17 cellular contexts compared by ENCODE assay signal in the genomic region with DNA sequence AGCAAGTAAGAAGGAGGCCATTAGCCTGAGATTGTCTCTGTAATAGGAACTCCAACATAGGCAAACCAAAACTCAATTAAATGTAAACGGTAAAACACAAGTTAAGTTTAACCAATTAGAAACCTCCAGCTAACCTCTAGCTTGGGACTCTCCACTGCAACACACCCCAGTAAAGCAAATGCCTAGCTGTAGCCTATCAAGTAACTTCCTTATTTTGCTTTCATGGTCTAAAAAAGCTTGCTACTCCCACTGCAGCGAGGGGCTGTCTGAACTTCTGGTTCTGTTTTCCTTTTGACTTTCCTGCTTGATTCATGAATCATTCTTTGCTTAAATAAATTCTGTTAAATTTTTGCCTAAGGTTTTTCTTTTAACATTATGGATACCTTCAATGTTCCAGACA. TPM values are rescaled to one million over a fixed set of nuclear protein-coding genes. Genes with fewer than 3 reads are reported as not detected.
DNase-seq lines count a peak whose midpoint lies in the region; ATAC-seq, FAIRE-seq and TF ChIP-seq lines count a peak whose summit lies in the region.
"Had no signal": no experiment of that assay in that cellular context is flagged by ENCODE, and none has a peak within 500 bp of the region (broad histone marks: within the 10 kb centered on the region; RNA-seq: fewer than 3 reads in every experiment).

No MANE protein-coding gene starts in this region.

- no peak for TF ChIP-seq RAD21 in HepG2 (CRISPR knock-in tag; IDR thresholded peaks at IDR 0.05)

- no peaks in the 10 kb centered on the region for H3K79me2 ChIP-seq in HepG2 (ENCODE audit: insufficient read depth, low read length)

- no peak for FAIRE-seq in HepG2 (lab: Jason Lieb, UNC)
- FAIRE-seq: A549, K562 had no signal

- TF ChIP-seq EP300 in HepG2 (IDR thresholded peaks at IDR 0.05; ENCODE audit: low read depth in 2 of 2, low read length in 2 of 2) (no peak), HepG2 (CRISPR knock-in tag; IDR thresholded peaks at IDR 0.05; ENCODE audit: borderline replicate concordance) (no peak)

- no peak overlapping the region for H3K4me2 ChIP-seq in HepG2 (ENCODE audit: low read depth, low read length)
- H3K4me2 ChIP-seq: A549 had no signal

- 68% methylated on average over 2 of the region's 2 CpGs for WGBS in right lobe of liver (ENCODE audit: insufficient coverage, low coverage, low lambda C conversion rate, missing lambda C conversion rate)
- 0% methylated on average over 2 of the region's 2 CpGs for WGBS in HepG2 (ENCODE audit: low lambda C conversion rate)

- H3K36me3 ChIP-seq in right lobe of liver: no peaks in the 10 kb centered on the region
- H3K36me3 ChIP-seq in HepG2 (replicated peaks in 1 of 2; ENCODE audit: control insufficient read depth in 1 of 2, insufficient read depth in 2 of 2, low read length in 2 of 2): no peaks in the 10 kb centered on the region
- H3K36me3 ChIP-seq in upper lobe of right lung: no peaks in the 10 kb centered on the region
- H3K36me3 ChIP-seq: cardiac muscle cell, prostate gland had no signal

- POLR2A ChIA-PET in HepG2 (lab: Yijun Ruan, JAX): no interaction called here

- DNase-seq in right lobe of liver (no peak), HepG2 (ENCODE audit: low spot score) (no peak), Kasumi-1 (lab: John Stamatoyannopoulos, UW) (peak; percentile 84 to 86), upper lobe of right lung (no peak), type B pancreatic cell (ENCODE audit: extremely low spot score, unreplicated experiment) (no peak), LoVo (ENCODE audit: low spot score) (no peak)
- no peak for DNase-seq in activated CD8-positive, alpha-beta memory T cell treated with anti-CD3 and anti-CD28 coated beads for 24 hours
- DNase-seq: DMS153, mucosa of descending colon, NCI-H2171 treated with DMSO at 0.1 percent for 48 hours, Right ventricle myocardium superior had no signal

- intact Hi-C loops in right lobe of liver (cut with DNase I): loop anchor here in 1 of 2 donors (10.0 kb wide), 1 partner anchor 46 kb away; no protein-coding TSS in a partner anchor
- intact Hi-C loops in HepG2 (cut with micrococcal nuclease; ENCODE audit: unreplicated experiment): no loop called here
- intact Hi-C loops in upper lobe of right lung (cut with DNase I): no loop called here

- TF ChIP-seq CTCF in right lobe of liver (IDR thresholded peaks at IDR 0.05) (no peak), HepG2 (CRISPR knock-in tag; IDR thresholded peaks at IDR 0.05) (no peak), upper lobe of right lung (IDR thresholded peaks at IDR 0.05) (no peak), type B pancreatic cell (conservative IDR thresholded peaks at IDR 0.05) (no peak)

- no TSS peak for BruUV-seq in HepG2 (replicated peaks; lab: Mats Ljungman, UMichigan)

- no peak overlapping the region for H3K9ac ChIP-seq in HepG2 (ENCODE audit: insufficient read depth, low read depth, low read length)

- no peak overlapping the region for H3K27ac ChIP-seq in right lobe of liver
- no peak overlapping the region for H3K27ac ChIP-seq in HepG2 (ENCODE audit: extremely low read length, insufficient read depth, low read length)
- no peak overlapping the region for H3K27ac ChIP-seq in upper lobe of right lung
- H3K27ac ChIP-seq: A549, cardiac muscle cell, prostate gland had no signal

- no peaks in the 10 kb centered on the region for H3K27me3 ChIP-seq in right lobe of liver
- H3K27me3 ChIP-seq in HepG2 (ENCODE audit: control insufficient read depth in 1 of 2, insufficient read depth in 2 of 2, low read length in 2 of 2): no peaks in the 10 kb centered on the region
- no peaks in the 10 kb centered on the region for H3K27me3 ChIP-seq in upper lobe of right lung
- H3K27me3 ChIP-seq: cardiac muscle cell had no signal

- no peaks in the 10 kb centered on the region for H3K36me3 Mint-ChIP-seq in type B pancreatic cell

- H4K20me1 ChIP-seq in HepG2 (ENCODE audit: insufficient read depth, low read length): no peaks in the 10 kb centered on the region

- in situ Hi-C loops in HepG2 (cut with HindIII; ENCODE audit: extremely low pct_ligation_motif_present, low pct_unique_long_range_greater_than_20kb): loop anchor here (10.0 kb wide), 1 partner anchor 306 kb away; no protein-coding TSS in a partner anchor

- H3K4me1 ChIP-seq in right lobe of liver: no peaks in the 10 kb centered on the region
- no peaks in the 10 kb centered on the region for H3K4me1 ChIP-seq in HepG2 (ENCODE audit: insufficient read depth, low read length)
- no peaks in the 10 kb centered on the region for H3K4me1 ChIP-seq in upper lobe of right lung
- H3K4me1 ChIP-seq: A549, prostate gland had no signal

- no peak overlapping the region for H2AFZ ChIP-seq in HepG2 (ENCODE audit: low read length)

- TF ChIP-seq POLR2A in right lobe of liver (IDR thresholded peaks at IDR 0.05): no peak
- TF ChIP-seq POLR2A in HepG2 (IDR thresholded peaks at IDR 0.05; ENCODE audit: insufficient read depth in 1 of 2, low read depth in 2 of 2, low read length in 2 of 2): no peak

- ATAC-seq in right lobe of liver: peak in 3 of 4 donors; percentile 24 to 60 (median 31)
- ATAC-seq in HepG2: no peak
- peak; percentile 87 for ATAC-seq in HG02852 (IDR thresholded peaks at IDR 0.05; ENCODE audit: unreplicated experiment)
- peak; percentile 72 for ATAC-seq in upper lobe of right lung
- ATAC-seq: A549; activated T-helper 17 cell treated with anti-CD3 and anti-CD28 coated beads, Interleukin-2, amount 50 U/mL, for 72 hours; K562; mucosa of descending colon had no signal

- H3K4me3 Mint-ChIP-seq in type B pancreatic cell: no peak overlapping the region
- H3K4me3 Mint-ChIP-seq: activated T-helper 17 cell treated with anti-CD3 and anti-CD28 coated beads, Interleukin-2, amount 50 U/mL, for 72 hours had no signal

- no peak overlapping the region for H3K27ac Mint-ChIP-seq in type B pancreatic cell
- H3K27ac Mint-ChIP-seq: activated T-helper 17 cell treated with anti-CD3 and anti-CD28 coated beads, Interleukin-2, amount 50 U/mL, for 72 hours had no signal

- CTCF ChIA-PET in HepG2 (lab: Yijun Ruan, JAX; ENCODE audit: low intra/inter-chr PET ratio, low total read pairs): no interaction called here

- H3K9me3 Mint-ChIP-seq in type B pancreatic cell: no peaks in the 10 kb centered on the region
- H3K9me3 Mint-ChIP-seq: activated T-helper 17 cell treated with anti-CD3 and anti-CD28 coated beads, Interleukin-2, amount 50 U/mL, for 72 hours had no signal

- H3K4me1 Mint-ChIP-seq in type B pancreatic cell (ENCODE audit: unreplicated experiment): no peaks in the 10 kb centered on the region
- H3K4me1 Mint-ChIP-seq: activated T-helper 17 cell treated with anti-CD3 and anti-CD28 coated beads, Interleukin-2, amount 50 U/mL, for 72 hours had no signal

- no peaks in the 10 kb centered on the region for H3K27me3 Mint-ChIP-seq in type B pancreatic cell

- no peak overlapping the region for H3K4me3 ChIP-seq in right lobe of liver
- no peak overlapping the region for H3K4me3 ChIP-seq in HepG2 (replicated peaks in 1 of 3; ENCODE audit: insufficient read depth in 1 of 3, low read depth in 2 of 3, low read length in 3 of 3)
- H3K4me3 ChIP-seq in upper lobe of right lung: no peak overlapping the region
- H3K4me3 ChIP-seq: A549, cardiac muscle cell, K562, mucosa of descending colon, prostate gland had no signal

- H3K9me3 ChIP-seq in right lobe of liver (no peaks in the 10 kb centered on the region), HepG2 (ENCODE audit: low read length) (no peaks in the 10 kb centered on the region), upper lobe of right lung (no peaks in the 10 kb centered on the region)
- H3K9me3 ChIP-seq: A549, mucosa of descending colon, prostate gland had no signal

RNA-seq across cellular contexts. Expression of a gene that starts 24.4 kb away (rescaled TPM):
- total RNA-seq in right lobe of liver (under 1 TPM in 1 of 6 experiments, not detected in 5; 0.84 TPM), HepG2 (2016; rRNA removed; fragmentation: Illumina TruSeq; extraction: Trizol) (not detected in 2 replicates), upper lobe of right lung (not detected), type B pancreatic cell (ENCODE audit: low replicate concordance) (not detected in 2 replicates)
- total RNA-seq in HepG2 (2016; cell fraction: cytosol; rRNA removed; fragmentation: Illumina TruSeq; extraction: Trizol; ENCODE audit: low read depth): not detected in 2 replicates
- total RNA-seq in HepG2 (2016; cell fraction: insoluble cytoplasmic fraction; rRNA removed; fragmentation: Illumina TruSeq; extraction: Trizol): not detected in 2 replicates
- total RNA-seq in HepG2 (2016; cell fraction: membrane; rRNA removed; fragmentation: Illumina TruSeq; extraction: Trizol): not detected in 2 replicates
- not detected in 2 replicates for total RNA-seq in HepG2 (2016; cell fraction: nucleus; rRNA removed; fragmentation: Illumina TruSeq; extraction: Trizol)
- not detected in 2 replicates for polyA plus RNA-seq in HepG2 (2011; rRNA removed)
- not detected in 2 replicates for polyA plus RNA-seq in HepG2 (2011; cell fraction: cytosol; rRNA removed)
- not detected in 2 replicates for polyA plus RNA-seq in HepG2 (2011; cell fraction: nucleus; rRNA removed)
- polyA plus RNA-seq in HepG2 (2012): not detected in 2 replicates
- polyA plus RNA-seq in HepG2 (2016; cell fraction: cytosol; fragmentation: Illumina TruSeq; extraction: Trizol; ENCODE audit: low read depth): not detected in 2 replicates
- polyA plus RNA-seq in HepG2 (2016; cell fraction: insoluble cytoplasmic fraction; fragmentation: Illumina TruSeq; extraction: Trizol; ENCODE audit: low read depth): not detected in 2 replicates
- polyA plus RNA-seq in HepG2 (2016; cell fraction: membrane; fragmentation: Illumina TruSeq; extraction: Trizol; ENCODE audit: low read depth): not detected in 2 replicates
- polyA plus RNA-seq in HepG2 (2016; cell fraction: nucleus; fragmentation: Illumina TruSeq; extraction: Trizol; ENCODE audit: insufficient read depth, low read depth): not detected in 2 replicates
- polyA minus RNA-seq in HepG2 (2011; rRNA and poly(A)+ RNA removed; ENCODE audit: low replicate concordance): not detected in 2 replicates
- polyA minus RNA-seq in HepG2 (2011; cell fraction: cytosol; rRNA and poly(A)+ RNA removed): not detected in 2 replicates
- not detected in 2 replicates for polyA minus RNA-seq in HepG2 (2011; cell fraction: nucleus; rRNA and poly(A)+ RNA removed)
- total RNA-seq: activated T-helper 17 cell treated with anti-CD3 and anti-CD28 coated beads, Interleukin-2, amount 50 U/mL, for 72 hours; cardiac muscle cell; K562; mucosa of descending colon had no signal
- polyA plus RNA-seq: A549, K562 had no signal

RNA-seq across cellular contexts. Expression of a gene that starts 52.2 kb away (rescaled TPM):
- total RNA-seq in right lobe of liver: not detected
- total RNA-seq in HepG2 (2016; rRNA removed; fragmentation: Illumina TruSeq; extraction: Trizol): not detected in 2 replicates
- total RNA-seq in HepG2 (2016; cell fraction: cytosol; rRNA removed; fragmentation: Illumina TruSeq; extraction: Trizol; ENCODE audit: low read depth): not detected in 2 replicates
- total RNA-seq in HepG2 (2016; cell fraction: insoluble cytoplasmic fraction; rRNA removed; fragmentation: Illumina TruSeq; extraction: Trizol): not detected in 2 replicates
- total RNA-seq in HepG2 (2016; cell fraction: membrane; rRNA removed; fragmentation: Illumina TruSeq; extraction: Trizol): not detected in 2 replicates
- not detected in 2 replicates for total RNA-seq in HepG2 (2016; cell fraction: nucleus; rRNA removed; fragmentation: Illumina TruSeq; extraction: Trizol)
- polyA plus RNA-seq in HepG2 (2011; rRNA removed): not detected in 2 replicates
- polyA plus RNA-seq in HepG2 (2011; cell fraction: cytosol; rRNA removed): not detected in 2 replicates
- not detected in 2 replicates for polyA plus RNA-seq in HepG2 (2011; cell fraction: nucleus; rRNA removed)
- not detected in 2 replicates for polyA plus RNA-seq in HepG2 (2012)
- not detected in 2 replicates for polyA plus RNA-seq in HepG2 (2016; cell fraction: cytosol; fragmentation: Illumina TruSeq; extraction: Trizol; ENCODE audit: low read depth)
- polyA plus RNA-seq in HepG2 (2016; cell fraction: insoluble cytoplasmic fraction; fragmentation: Illumina TruSeq; extraction: Trizol; ENCODE audit: low read depth): not detected in 2 replicates
- not detected in 2 replicates for polyA plus RNA-seq in HepG2 (2016; cell fraction: membrane; fragmentation: Illumina TruSeq; extraction: Trizol; ENCODE audit: low read depth)
- polyA plus RNA-seq in HepG2 (2016; cell fraction: nucleus; fragmentation: Illumina TruSeq; extraction: Trizol; ENCODE audit: insufficient read depth, low read depth): not detected in 2 replicates
- polyA minus RNA-seq in HepG2 (2011; rRNA and poly(A)+ RNA removed; ENCODE audit: low replicate concordance): not detected in 2 replicates
- not detected in 2 replicates for polyA minus RNA-seq in HepG2 (2011; cell fraction: cytosol; rRNA and poly(A)+ RNA removed)
- polyA minus RNA-seq in HepG2 (2011; cell fraction: nucleus; rRNA and poly(A)+ RNA removed): not detected in 2 replicates
- total RNA-seq in upper lobe of right lung: 186 TPM
- total RNA-seq in type B pancreatic cell (ENCODE audit: low replicate concordance): 1.4 TPM in 1 of 2 replicates, not detected in the other
- total RNA-seq: activated T-helper 17 cell treated with anti-CD3 and anti-CD28 coated beads, Interleukin-2, amount 50 U/mL, for 72 hours; cardiac muscle cell; mucosa of descending colon; prostate gland; Right ventricle myocardium superior had no signal
- polyA plus RNA-seq: A549, K562 had no signal

Comparison
In these comparisons a context has a peak if more than half of its experiments do, and no peak if none do; other contexts are left out.
1. DNase-seq: peak in Kasumi-1 (2 of 2); none in right lobe of liver (0 of 3), HepG2 (single experiment), upper lobe of right lung (single experiment), type B pancreatic cell (single experiment), LoVo (single experiment) and activated CD8-positive, alpha-beta memory T cell treated with anti-CD3 and anti-CD28 coated beads for 24 hours (single experiment).
2. RNA of a gene that starts 52.2 kb away (total RNA-seq): 186 TPM in upper lobe of right lung (single experiment); 1.4 TPM in type B pancreatic cell, not detected in right lobe of liver and not detected in HepG2; every median in the first group is over 10 times any median in the second.